In genomic region chr7:73719806-73720169, GRCh38 we compare ENCODE assay signal across 7 cellular contexts. TPM values are rescaled to one million over a fixed set of nuclear protein-coding genes. Genes with fewer than 3 reads are reported as not detected.
DNase-seq lines count a peak whose midpoint lies in the region; ATAC-seq and TF ChIP-seq lines count a peak whose summit lies in the region.

No MANE protein-coding gene starts in this region.

- H3K27me3 ChIP-seq in H9 (ENCODE audit: insufficient read depth, low read length) = peaks cover 3% of the 10 kb centered on the region; the same call in 1 of the 2 replicates
- no peaks in the 10 kb centered on the region for H3K27me3 ChIP-seq in right cardiac atrium (ENCODE audit: control insufficient read depth, insufficient read depth)
- H3K27me3 ChIP-seq in stomach = peaks cover 0 to 8% (median 6%) of the 10 kb centered on the region in 3 donors

- no peaks in the 10 kb centered on the region for H3K36me3 ChIP-seq in stomach

- no peak for TF ChIP-seq EP300 in stomach (IDR thresholded peaks at IDR 0.05)

- peaks cover 9% of the 10 kb centered on the region for H3K23me2 ChIP-seq in H9 (ENCODE audit: insufficient read length, low read depth, low read length, poor library complexity, severe bottlenecking)

- no peaks in the 10 kb centered on the region for H4K20me1 ChIP-seq in H9 (ENCODE audit: control insufficient read depth, insufficient read depth, insufficient read length)

- no peak overlapping the region for H3K23ac ChIP-seq in H9 (ENCODE audit: insufficient read length, low read depth, low read length)

- H3K79me1 ChIP-seq in H9 (ENCODE audit: insufficient read depth, low read depth, low read length, poor library complexity, severe bottlenecking) = no peaks in the 10 kb centered on the region

- in situ Hi-C loops in GM13976 (cut with MboI; ENCODE audit: low sequenced_read_pairs, unreplicated experiment) = loop anchor here (10.0 kb wide), 1 partner anchor 105 kb away; no protein-coding TSS in a partner anchor

- no peak overlapping the region for H2BK12ac ChIP-seq in H9 (ENCODE audit: insufficient read length, low read depth, low read length)

- no peak overlapping the region for H2BK15ac ChIP-seq in H9 (ENCODE audit: low read depth, low read length)

- no peak overlapping the region for H2BK20ac ChIP-seq in H9 (ENCODE audit: low read depth, low read length, poor library complexity, severe bottlenecking)

- no peak overlapping the region for H2BK5ac ChIP-seq in H9 (ENCODE audit: insufficient read length, low read length)

- no peak overlapping the region for H3K27ac Mint-ChIP-seq in H9
- H3K27ac Mint-ChIP-seq in T-cell = peak overlapping the region in 1 of 2 donors; percentile 78

- ATAC-seq in T-cell (replicated peaks in 1 of 4) (peak in 1 of 4 experiments; percentile 1), right cardiac atrium (no peak)

- H3K4ac ChIP-seq in H9 (ENCODE audit: low read depth, low read length) = no peak overlapping the region

- H3K4me1 Mint-ChIP-seq in H9 (peaks cover 0 to 7% of the 10 kb centered on the region in 2 experiments; a peak in 2 of 4 replicates), T-cell (peaks cover 25 to 33% (median 26%) of the 10 kb centered on the region in 3 donors)

- H3K4me3 ChIP-seq in right cardiac atrium (ENCODE audit: low read length) (peak overlapping the region; percentile 83), stomach (peak overlapping the region; percentile 76 to 92 (median 90))

- no peak overlapping the region for H3K18ac ChIP-seq in H9 (ENCODE audit: insufficient read length, low read depth, low read length)

- no peak overlapping the region for H3K9ac ChIP-seq in H9 (ENCODE audit: extremely low read depth, insufficient read length, low read length)

- TF ChIP-seq CTCF in H9 (conservative IDR thresholded peaks at IDR 0.05) (no peak), stomach (IDR thresholded peaks at IDR 0.05) (no peak), GM13976 (IDR thresholded peaks at IDR 0.05; ENCODE audit: borderline replicate concordance, control extremely low read depth, extremely low read depth, insufficient read depth, missing control alignments) (no peak)

- H3K4me2 ChIP-seq in H9 (ENCODE audit: insufficient read depth, insufficient read length, low read length) = peak overlapping the region; percentile 74

- no CpG with 5 or more reads among the region's 16 CpGs for WGBS in H9 (ENCODE audit: extremely low coverage, insufficient read length, low lambda C conversion rate)
- 10% methylated on average over 16 of the region's 16 CpGs for WGBS in right cardiac atrium
- 9 to 31% (median 13%) methylated on average over 6 to 16 of the region's 16 CpGs for WGBS in stomach, 5 donors

- POLR2A ChIA-PET in T-cell (lab: Charles Lee) = interaction anchor here in 1 of 2 donors (0.6 kb wide), 1 partner anchor 78 kb away, joined by 5 read pairs; no protein-coding TSS in a partner anchor

- intact Hi-C loops in right cardiac atrium (cut with DNase I) (no loop called here), stomach (cut with DNase I; ENCODE audit: low total_unique reads) (loop anchor here (5.0 kb wide), 1 partner anchor 112 kb away; no protein-coding TSS in a partner anchor)

- H3K9me3 ChIP-seq in H9 (ENCODE audit: control insufficient read depth, low read depth, low read length) = no peaks in the 10 kb centered on the region
- no peaks in the 10 kb centered on the region for H3K9me3 ChIP-seq in right cardiac atrium (ENCODE audit: control insufficient read depth, low read length)
- H3K9me3 ChIP-seq in stomach = no peaks in the 10 kb centered on the region

- no peak overlapping the region for H4K8ac ChIP-seq in H9 (replicated peaks; ENCODE audit: insufficient read length, low read depth, low read length)

- no peaks in the 10 kb centered on the region for H3K4me1 ChIP-seq in H9 (ENCODE audit: insufficient read depth, low read length)
- no peaks in the 10 kb centered on the region for H3K4me1 ChIP-seq in right cardiac atrium (ENCODE audit: control insufficient read depth, insufficient read depth, low read length)
- peaks cover 48 to 71% (median 56%) of the 10 kb centered on the region in 4 donors for H3K4me1 ChIP-seq in stomach

- H3K4me3 Mint-ChIP-seq in H9 = peak overlapping the region; percentile 61 to 76
- peak overlapping the region; percentile 74 to 87 (median 82) for H3K4me3 Mint-ChIP-seq in T-cell

- no peaks in the 10 kb centered on the region for H3K79me2 ChIP-seq in H9 (ENCODE audit: insufficient read depth, low read length)

- DNase-seq in H9 = no peak
- DNase-seq in T-cell = peak in 1 of 34 experiments; percentile 13
- DNase-seq in right cardiac atrium = no peak
- no peak for DNase-seq in stomach
- no peak for DNase-seq in amniotic stem cell (lab: John Stamatoyannopoulos, UW)
- DNase-seq in NCI-H1092 treated with DMSO at 0.1 percent for 48 hours (lab: John Stamatoyannopoulos, UW) = no peak
- DNase-seq in GM13976 (ENCODE audit: low spot score) = no peak

- H3K14ac ChIP-seq in H9 (ENCODE audit: insufficient read depth, low read length) = no peak overlapping the region

- H3K27ac ChIP-seq in H9 (ENCODE audit: insufficient read length, low read depth, low read length) = no peak overlapping the region
- H3K27ac ChIP-seq in right cardiac atrium (ENCODE audit: low read length) = no peak overlapping the region
- peak overlapping the region in 1 of 5 donors; percentile 61 for H3K27ac ChIP-seq in stomach

- H3K27me3 Mint-ChIP-seq in H9 (ENCODE audit: low read depth) (peaks cover 39% of the 10 kb centered on the region), T-cell (peaks cover 3 to 5% of the 10 kb centered on the region in 2 donors)

- no peak overlapping the region for H2AFZ ChIP-seq in H9 (ENCODE audit: low read length)

- no peak for TF ChIP-seq POLR2A in stomach (IDR thresholded peaks at IDR 0.05)

- H4K91ac ChIP-seq in H9 (ENCODE audit: insufficient read length, low read depth, low read length) = no peak overlapping the region

- H3K9me3 Mint-ChIP-seq in H9 (no peaks in the 10 kb centered on the region; a peak in 1 of 5 replicates), T-cell (no peaks in the 10 kb centered on the region)

- H3K36me3 Mint-ChIP-seq in H9 (ENCODE audit: insufficient read depth in 1 of 3, low read depth in 3 of 3) (peaks cover 0 to 2% (median 0%) of the 10 kb centered on the region in 3 experiments; a peak in 2 of 7 replicates), T-cell (no peaks in the 10 kb centered on the region)

- no peak overlapping the region for H2BK120ac ChIP-seq in H9 (ENCODE audit: low read depth, low read length, poor library complexity, severe bottlenecking)

- H3K56ac ChIP-seq in H9 (ENCODE audit: insufficient read length, low read depth, low read length) = no peak overlapping the region

- H2AK5ac ChIP-seq in H9 (ENCODE audit: insufficient read length, low read length) = no peak overlapping the region

- H3T11ph ChIP-seq in H9 (ENCODE audit: low read length) = no peak overlapping the region

- no peak overlapping the region for H4K5ac ChIP-seq in H9 (ENCODE audit: insufficient read length, low read depth, low read length)

- CTCF ChIA-PET in T-cell (lab: Charles Lee) = interaction anchor here (0.9 kb wide), 2 partner anchors 113 kb away, joined by 5 to 6 read pairs; no protein-coding TSS in a partner anchor

RNA-seq across cellular contexts. Expression of gene STX1A, which starts 0.3 kb away (rescaled TPM):
- total RNA-seq in H9 (2021) (9.3 and 10.1 TPM in 2 replicates), T-cell (10 to 100 TPM in 4 of 5 donors, 1 to 10 TPM in 1; 7.7 to 18.1 (median 13.0) TPM), right cardiac atrium (1 to 10 TPM; 1.7 to 3.1 (median 2.3) TPM), stomach (10 to 100 TPM in 2 of 5 donors, 1 to 10 TPM in 2, not detected in 1; 3.9 to 57.2 (median 11.6) TPM)
- polyA plus RNA-seq in right cardiac atrium (1.8 TPM), stomach (1 to 10 TPM; 1.1 to 8.1 (median 4.2) TPM)

RNA-seq across cellular contexts. Expression of gene ABHD11, which starts 18.8 kb away (rescaled TPM):
- total RNA-seq in H9 (2021) = 29.4 and 34.4 TPM in 2 replicates
- 10 to 100 TPM; 14.5 to 24.3 (median 18.8) TPM for total RNA-seq in T-cell
- total RNA-seq in right cardiac atrium = 10 to 100 TPM; 21.1 to 28.7 (median 23.9) TPM
- 31.2 TPM for polyA plus RNA-seq in right cardiac atrium
- 100 to 1,000 TPM in 1 of 5 donors, 10 to 100 TPM in 4; 11.6 to 112 (median 13.8) TPM for total RNA-seq in stomach
- 10 to 100 TPM; 19.5 to 27.2 (median 22.9) TPM for polyA plus RNA-seq in stomach

RNA-seq across cellular contexts. Expression of gene BUD23, which starts 36.4 kb away (rescaled TPM):
- 68.5 and 78.1 TPM in 2 replicates for total RNA-seq in H9 (2021)
- total RNA-seq in T-cell = 10 to 100 TPM; 66.9 to 90.0 (median 71.2) TPM
- 10 to 100 TPM; 53.0 to 72.0 (median 58.9) TPM for total RNA-seq in right cardiac atrium
- polyA plus RNA-seq in right cardiac atrium = 97.5 TPM
- total RNA-seq in stomach = 10 to 100 TPM; 17.4 to 60.4 (median 34.5) TPM
- 10 to 100 TPM; 36.7 to 71.9 (median 55.8) TPM for polyA plus RNA-seq in stomach

RNA-seq across cellular contexts. Expression of gene DNAJC30, which starts 36.5 kb away (rescaled TPM):
- total RNA-seq in H9 (2021) (8.1 and 8.7 TPM in 2 replicates), T-cell (10 to 100 TPM in 4 of 5 donors, 1 to 10 TPM in 1; 9.1 to 16.4 (median 14.7) TPM), right cardiac atrium (10 to 100 TPM; 14.5 to 21.1 (median 17.6) TPM), stomach (10 to 100 TPM in 1 of 5 donors, 1 to 10 TPM in 3, not detected in 1; 1.2 to 11.3 (median 3.2) TPM)
- polyA plus RNA-seq in right cardiac atrium (20.1 TPM), stomach (1 to 10 TPM; 5.7 to 8.2 (median 8.0) TPM)

RNA-seq across cellular contexts. Expression of gene CLDN3, which starts 50.3 kb away (rescaled TPM):
- total RNA-seq in H9 (2021) = 16.5 and 16.9 TPM in 2 replicates
- under 1 TPM in 2 of 5 donors, not detected in 3; 0.26 to 0.50 TPM for total RNA-seq in T-cell
- not detected for total RNA-seq in right cardiac atrium
- not detected for polyA plus RNA-seq in right cardiac atrium
- 1,000 to 10,000 TPM in 1 of 5 donors, 1 to 10 TPM in 2, under 1 TPM in 1, not detected in 1; 0.45 to 1,550 (median 2.2) TPM for total RNA-seq in stomach
- 1 to 10 TPM in 1 of 3 donors, under 1 TPM in 1, not detected in 1; 0.62 to 1.4 TPM for polyA plus RNA-seq in stomach
